ENCODE assay signal across 1 cellular context in the genomic region with DNA sequence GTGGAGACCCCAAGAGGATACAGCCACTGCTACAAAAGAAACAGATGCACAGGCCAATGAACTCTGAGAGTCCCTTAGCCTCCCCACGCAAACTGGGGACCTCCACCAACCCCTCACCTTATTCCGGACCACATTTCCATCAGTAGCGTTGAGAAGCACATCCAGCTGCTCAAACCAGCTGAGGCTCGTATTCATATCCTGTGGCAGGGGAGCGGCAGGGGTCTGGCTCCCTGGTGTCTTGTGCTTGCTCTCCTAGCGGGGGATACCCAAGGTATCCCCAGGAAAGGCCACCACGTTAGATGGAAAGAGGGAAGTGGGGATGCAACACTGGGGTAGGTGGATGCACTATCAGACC.
TF ChIP-seq lines count a peak whose summit lies in the region.

No MANE protein-coding gene starts in this region.

TF ChIP-seq in GM23338, 12 proteins besides CTCF, POLR2A, EP300 and RAD21:
- no peak for TF ChIP-seq CREB1 (CRISPR knock-in tag; IDR thresholded peaks at IDR 0.05; ENCODE audit: low read depth)
